23 cellular contexts compared by ENCODE assay signal in the genomic region with DNA sequence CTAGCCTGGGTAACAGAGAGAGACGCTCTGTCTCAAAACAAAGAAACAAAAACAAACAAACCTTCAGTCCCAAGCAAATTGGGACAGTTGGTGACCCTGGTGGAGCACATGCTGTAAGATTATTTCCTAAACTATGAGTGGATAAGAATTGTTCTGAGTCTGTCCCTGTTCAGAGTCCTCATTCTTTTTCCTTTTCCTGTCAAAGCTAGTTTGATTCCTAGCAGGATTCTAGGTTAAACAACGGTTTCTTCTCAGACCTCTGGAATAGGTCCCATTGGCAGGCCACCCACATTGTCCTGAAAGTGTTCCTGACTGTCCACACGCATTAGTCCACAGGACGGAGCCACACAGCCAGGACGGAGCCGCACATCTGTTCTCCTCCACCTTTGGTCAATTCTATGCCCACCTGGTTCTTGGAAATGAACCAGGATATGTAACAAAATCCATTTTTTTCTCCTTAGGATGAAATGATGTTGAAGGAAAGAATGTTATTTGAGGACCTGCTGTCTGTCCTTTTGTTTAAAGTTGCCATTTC. TPM values are rescaled to one million over a fixed set of nuclear protein-coding genes. Genes with fewer than 3 reads are reported as not detected.
DNase-seq lines count a peak whose midpoint lies in the region; ATAC-seq, FAIRE-seq and TF ChIP-seq lines count a peak whose summit lies in the region.
"Had no signal": no experiment of that assay in that cellular context is flagged by ENCODE, and none has a peak within 500 bp of the region (broad histone marks: within the 10 kb centered on the region; RNA-seq: fewer than 3 reads in every experiment).

No MANE protein-coding gene starts in this region.

- peak overlapping the region; percentile 86 for H3K4me2 ChIP-seq in astrocyte (ENCODE audit: low read length)

- H3K27ac ChIP-seq in astrocyte (ENCODE audit: low read depth, low read length) (no peak overlapping the region), lung (ENCODE audit: low read depth in 1 of 2, low read length in 1 of 2) (peak overlapping the region; percentile 51 to 90), spleen (peak overlapping the region in 6 of 8 donors; percentile 27 to 86 (median 76))
- H3K27ac ChIP-seq: HL-60 had no signal

- H3K4me1 ChIP-seq in astrocyte (ENCODE audit: insufficient read depth, low read length), result peaks cover 18% of the 10 kb centered on the region
- peaks cover 0 to 3% of the 10 kb centered on the region in 2 donors for H3K4me1 ChIP-seq in lung (ENCODE audit: control insufficient read depth in 2 of 2, insufficient read depth in 2 of 2, low read length in 2 of 2)
- H3K4me1 ChIP-seq in spleen, result peaks cover 0 to 29% (median 12%) of the 10 kb centered on the region in 6 donors

- H3K36me3 ChIP-seq in astrocyte (ENCODE audit: insufficient read depth, low read length), result no peaks in the 10 kb centered on the region
- H3K36me3 ChIP-seq in lung (ENCODE audit: control insufficient read depth in 2 of 2, insufficient read depth in 2 of 2, low read length in 2 of 2), result no peaks in the 10 kb centered on the region
- H3K36me3 ChIP-seq in spleen, result no peaks in the 10 kb centered on the region
- H3K36me3 ChIP-seq: ovary had no signal

- no peaks in the 10 kb centered on the region for H3K36me3 Mint-ChIP-seq in astrocyte (ENCODE audit: low read depth, unreplicated experiment)
- H3K36me3 Mint-ChIP-seq: CD8-positive, alpha-beta T cell; naive B cell had no signal

- H3K9ac ChIP-seq in astrocyte (ENCODE audit: low read length), result peak overlapping the region; percentile 88

- 74 to 80% methylated on average over 6 of the region's 6 CpGs for WGBS in lung, 2 donors
- 80 to 84% (median 81%) methylated on average over 6 of the region's 6 CpGs for WGBS in spleen, 5 donors

- no peaks in the 10 kb centered on the region for H3K27me3 ChIP-seq in astrocyte (ENCODE audit: insufficient read depth, low read length)
- H3K27me3 ChIP-seq in lung (ENCODE audit: control insufficient read depth, insufficient read depth), result no peaks in the 10 kb centered on the region
- H3K27me3 ChIP-seq in spleen (replicated peaks in 1 of 7), result peaks cover 0 to 63% (median 0%) of the 10 kb centered on the region in 7 donors
- H3K27me3 ChIP-seq: ovary had no signal

- no peak overlapping the region for H2AFZ ChIP-seq in astrocyte (ENCODE audit: low read depth, low read length)

- H3K27ac Mint-ChIP-seq in astrocyte (ENCODE audit: unreplicated experiment), result no peak overlapping the region
- H3K27ac Mint-ChIP-seq: activated T-helper 2 cell treated with anti-CD3 and anti-CD28 coated beads, Interferon-gamma antibody, Interleukin-2, Interleukin-4, amounts not matched to agents 10 μg/mL and 5 μg/mL and 100 μg/mL, durations not matched to agents 14 hours and 24 hours and 36 hours; CD8-positive, alpha-beta T cell; H9; naive B cell had no signal

- DNase-seq in EH (ENCODE audit: low read depth) (peak; percentile 20), astrocyte (ENCODE audit: low read depth) (no peak), lung (ENCODE audit: low spot score) (no peak), spleen (no peak), middle frontal gyrus (ENCODE audit: extremely low spot score, low spot score) (no peak), NCI-H2171 treated with DMSO at 0.1 percent for 48 hours (lab: John Stamatoyannopoulos, UW) (no peak), NCI-H526 (lab: John Stamatoyannopoulos, UW) (no peak)
- DNase-seq: activated CD4-positive, alpha-beta T cell treated with anti-CD3 and anti-CD28 coated beads for 48 hours; CD8-positive, alpha-beta T cell; H9; MV-4-11; naive B cell; NCI-H187; NCI-H446 treated with DMSO at 0.1 percent for 48 hours; small intestine; stimulated activated CD4-positive, alpha-beta T cell treated with anti-CD3 and anti-CD28 coated beads, Interleukin-4, amount 100 ng/mL, for 24 hours; SW 1271 had no signal

- H3K4me1 Mint-ChIP-seq in astrocyte (ENCODE audit: low read depth, unreplicated experiment), result peaks cover 17% of the 10 kb centered on the region

- TF ChIP-seq POLR2A in spleen (IDR thresholded peaks at IDR 0.05), result no peak

- no peak overlapping the region for H3K4me3 ChIP-seq in astrocyte (ENCODE audit: insufficient read depth, low read depth, low read length)
- no peak overlapping the region for H3K4me3 ChIP-seq in lung
- peak overlapping the region in 1 of 8 donors; percentile 44 for H3K4me3 ChIP-seq in spleen
- H3K4me3 ChIP-seq: ovary had no signal

- peaks cover 1% of the 10 kb centered on the region for H3K9me3 Mint-ChIP-seq in astrocyte (ENCODE audit: unreplicated experiment)
- H3K9me3 Mint-ChIP-seq: activated T-helper 2 cell treated with anti-CD3 and anti-CD28 coated beads, Interferon-gamma antibody, Interleukin-2, Interleukin-4, amounts not matched to agents 10 μg/mL and 5 μg/mL and 100 μg/mL, durations not matched to agents 14 hours and 24 hours and 36 hours; CD8-positive, alpha-beta T cell had no signal

- intact Hi-C loops in spleen (cut with DNase I; ENCODE audit: low total_unique reads), result no loop called here

- H3K79me2 ChIP-seq in astrocyte (ENCODE audit: insufficient read depth, low read length), result no peaks in the 10 kb centered on the region

- peaks cover 4% of the 10 kb centered on the region for H3K9me3 ChIP-seq in astrocyte (ENCODE audit: insufficient read depth, low read depth, low read length)
- H3K9me3 ChIP-seq in lung (ENCODE audit: control insufficient read depth in 2 of 2, insufficient read depth in 1 of 2, low read length in 1 of 2), result peaks cover 0 to 2% of the 10 kb centered on the region in 2 donors
- no peaks in the 10 kb centered on the region for H3K9me3 ChIP-seq in spleen
- H3K9me3 ChIP-seq: ovary had no signal

- peak; percentile 5 for FAIRE-seq in astrocyte (lab: Jason Lieb, UNC)
- FAIRE-seq: frontal cortex, GM12892, small intestine had no signal

- H3K27me3 Mint-ChIP-seq in astrocyte (ENCODE audit: low read depth, unreplicated experiment), result peaks cover 4% of the 10 kb centered on the region

- H3K4me3 Mint-ChIP-seq in astrocyte (ENCODE audit: unreplicated experiment), result no peak overlapping the region
- H3K4me3 Mint-ChIP-seq: H9 had no signal

- TF ChIP-seq CTCF in astrocyte (IDR thresholded peaks at IDR 0.05; ENCODE audit: insufficient read depth, low read depth, low read length) (no peak), lung (IDR thresholded peaks at IDR 0.05; ENCODE audit: control extremely low read depth, extremely low read depth) (no peak), spleen (IDR thresholded peaks at IDR 0.05 in 8 of 11, conservative IDR thresholded peaks at IDR 0.05 in 3 of 11) (no peak)

- H4K20me1 ChIP-seq in astrocyte (ENCODE audit: insufficient read depth, low read length), result no peaks in the 10 kb centered on the region

- ATAC-seq in lung (ENCODE audit: insufficient read depth, low FRiP score) (no peak), GM18858 (IDR thresholded peaks at IDR 0.05; ENCODE audit: unreplicated experiment) (no peak)
- ATAC-seq: CD8-positive, alpha-beta T cell had no signal

RNA-seq across cellular contexts. Expression of gene ANKRD10, which starts 46.2 kb away (rescaled TPM):
- 118 and 157 TPM in 2 replicates for total RNA-seq in astrocyte
- total RNA-seq in lung, result 100 to 1,000 TPM in 1 of 2 donors, 10 to 100 TPM in 1; 95.0 to 353 TPM
- 10 to 100 TPM; 44.0 to 89.5 TPM for polyA plus RNA-seq in lung
- 100 to 1,000 TPM; 165 to 253 (median 191) TPM for total RNA-seq in spleen
- 100 to 1,000 TPM; 122 to 179 (median 144) TPM for polyA plus RNA-seq in spleen
